Comparison of ENCODE assay signal across 10 cellular contexts in genomic region chr3:133742351-133743091, GRCh38. TPM values are rescaled to one million over a fixed set of nuclear protein-coding genes. Genes with fewer than 3 reads are reported as not detected.
A peak's percentile ranks its signal among the peaks of the same experiment; 100 is the strongest.
DNase-seq lines count a peak whose midpoint lies in the region; ATAC-seq and TF ChIP-seq lines count a peak whose summit lies in the region.
"Had no signal": no experiment of that assay in that cellular context is flagged by ENCODE, and none has a peak within 500 bp of the region (broad histone marks: within the 10 kb centered on the region; RNA-seq: fewer than 3 reads in every experiment).

No MANE protein-coding gene starts in this region.

- peaks cover 7% of the 10 kb centered on the region for H3K4me1 Mint-ChIP-seq in activated CD8-positive, alpha-beta memory T cell treated with anti-CD3 and anti-CD28 coated beads, Interleukin-2, amount 10 ng/mL, durations not matched to agents 7 days and 5 days

- H3K4me3 Mint-ChIP-seq in activated CD8-positive, alpha-beta memory T cell treated with anti-CD3 and anti-CD28 coated beads, Interleukin-2, amount 10 ng/mL, durations not matched to agents 7 days and 5 days: no peak overlapping the region

- no peaks in the 10 kb centered on the region for H3K36me3 ChIP-seq in mammary epithelial cell (ENCODE audit: insufficient read depth, low read length)
- no peaks in the 10 kb centered on the region for H3K36me3 ChIP-seq in parathyroid adenoma (ENCODE audit: control insufficient read depth, insufficient read depth, low read length)
- H3K36me3 ChIP-seq: Peyer's patch had no signal

- H3K27me3 ChIP-seq in mammary epithelial cell (ENCODE audit: insufficient read depth, low read length) (peaks cover 16% of the 10 kb centered on the region), parathyroid adenoma (ENCODE audit: control insufficient read depth, insufficient read depth, low read length) (no peaks in the 10 kb centered on the region)

- H3K4me3 ChIP-seq in mammary epithelial cell (replicated peaks in 1 of 3; ENCODE audit: insufficient read depth in 1 of 3, low read depth in 2 of 3, low read length in 3 of 3) (no peak overlapping the region), parathyroid adenoma (ENCODE audit: low read depth, low read length) (peak overlapping the region; percentile 16)
- H3K4me3 ChIP-seq: Peyer's patch had no signal

- in situ Hi-C loops in mammary epithelial cell (cut with MboI; ENCODE audit: low sequenced_read_pairs in 2 of 2): no loop called here

- no peak overlapping the region for H3K27ac Mint-ChIP-seq in activated CD8-positive, alpha-beta memory T cell treated with anti-CD3 and anti-CD28 coated beads, Interleukin-2, amount 10 ng/mL, durations not matched to agents 7 days and 5 days

- H3K79me2 ChIP-seq in mammary epithelial cell (ENCODE audit: insufficient read depth, low read length): no peaks in the 10 kb centered on the region
- H3K79me2 ChIP-seq in parathyroid adenoma: no peaks in the 10 kb centered on the region

- H3K27me3 Mint-ChIP-seq in activated CD8-positive, alpha-beta memory T cell treated with anti-CD3 and anti-CD28 coated beads, Interleukin-2, amount 10 ng/mL, durations not matched to agents 7 days and 5 days: peaks cover 34% of the 10 kb centered on the region

- WGBS in mammary epithelial cell (ENCODE audit: low coverage, missing lambda C conversion rate): 46% methylated on average over 8 of the region's 9 CpGs

- no TSS peak for BruUV-seq in mammary epithelial cell (replicated peaks; lab: Mats Ljungman, UMichigan)

- intact Hi-C loops in mammary epithelial cell (cut with micrococcal nuclease): no loop called here

- CTCF ChIA-PET in mammary epithelial cell (lab: Charles Lee; ENCODE audit: low non-redundant PET): no interaction called here
- CTCF ChIA-PET in activated CD8-positive, alpha-beta memory T cell treated with anti-CD3 and anti-CD28 coated beads, Interleukin-2, amount 10 ng/mL, durations not matched to agents 7 days and 5 days (lab: Charles Lee): no interaction called here

- H3K4me1 ChIP-seq in mammary epithelial cell (ENCODE audit: insufficient read depth, low read length): peaks cover 8% of the 10 kb centered on the region
- H3K4me1 ChIP-seq in parathyroid adenoma: peaks cover 13% of the 10 kb centered on the region
- H3K4me1 ChIP-seq: Peyer's patch had no signal

- H3K9me3 ChIP-seq in mammary epithelial cell (replicated peaks; ENCODE audit: insufficient read depth, low read length) (no peaks in the 10 kb centered on the region), parathyroid adenoma (ENCODE audit: control insufficient read depth, low read length) (no peaks in the 10 kb centered on the region)
- H3K9me3 ChIP-seq: Peyer's patch had no signal

- H2AFZ ChIP-seq in mammary epithelial cell (ENCODE audit: low read depth, low read length) (no peak overlapping the region), parathyroid adenoma (peak overlapping the region; percentile 84)

- no peak for ATAC-seq in GM21737 (IDR thresholded peaks at IDR 0.05; ENCODE audit: unreplicated experiment)
- ATAC-seq in activated CD8-positive, alpha-beta memory T cell treated with anti-CD3 and anti-CD28 coated beads, Interleukin-2, amount 10 ng/mL, durations not matched to agents 7 days and 5 days: no peak

- TF ChIP-seq CTCF in mammary epithelial cell (conservative IDR thresholded peaks at IDR 0.05 in 1 of 2, IDR thresholded peaks at IDR 0.05 in 1 of 2; ENCODE audit: extremely low read depth in 1 of 2, insufficient read depth in 1 of 2, low read depth in 1 of 2, low read length in 2 of 2) (no peak), parathyroid adenoma (IDR thresholded peaks at IDR 0.05) (no peak)

- no peaks in the 10 kb centered on the region for H3K9me3 Mint-ChIP-seq in activated CD8-positive, alpha-beta memory T cell treated with anti-CD3 and anti-CD28 coated beads, Interleukin-2, amount 10 ng/mL, durations not matched to agents 7 days and 5 days (ENCODE audit: low read depth)

- no peaks in the 10 kb centered on the region for H3K36me3 Mint-ChIP-seq in activated CD8-positive, alpha-beta memory T cell treated with anti-CD3 and anti-CD28 coated beads, Interleukin-2, amount 10 ng/mL, durations not matched to agents 7 days and 5 days

- H3K9ac ChIP-seq in mammary epithelial cell (ENCODE audit: insufficient read depth, low read length) (no peak overlapping the region), parathyroid adenoma (no peak overlapping the region)

- no peaks in the 10 kb centered on the region for H4K20me1 ChIP-seq in mammary epithelial cell (ENCODE audit: insufficient read depth, low read length)

- H3K4me2 ChIP-seq in mammary epithelial cell (ENCODE audit: insufficient read depth, low read depth, low read length) (no peak overlapping the region), parathyroid adenoma (ENCODE audit: low read length) (peak overlapping the region; percentile 55)

- H3K27ac ChIP-seq in mammary epithelial cell (ENCODE audit: insufficient read depth, low read depth, low read length) (no peak overlapping the region), parathyroid adenoma (peak overlapping the region; percentile 55)
- H3K27ac ChIP-seq: Peyer's patch had no signal

- dilution Hi-C loops in mammary epithelial cell (cut with HindIII; ENCODE audit: low sequenced_read_pairs): loop anchor here (5.0 kb wide), 1 partner anchor 45 kb away; no protein-coding TSS in a partner anchor

- DNase-seq in EH (ENCODE audit: low read depth) (peak; percentile 31), NCI-H146 (lab: John Stamatoyannopoulos, UW) (peak; percentile 88), mammary epithelial cell (peak; percentile 57), SKM-1 treated with dmso at 0.1 percent for 144 hours (lab: John Stamatoyannopoulos, UW; ENCODE audit: unreplicated experiment) (no peak), NCI-H226 (no peak)
- DNase-seq in activated CD8-positive, alpha-beta memory T cell treated with anti-CD3 and anti-CD28 coated beads, Interleukin-2, amount 10 ng/mL, durations not matched to agents 7 days and 5 days: no peak
- DNase-seq: cortex of kidney, Peyer's patch had no signal

RNA-seq across cellular contexts. Expression of gene TF, which starts 3.7 kb away (rescaled TPM):
- total RNA-seq in mammary epithelial cell: under 1 TPM; 0.09 to 0.50 TPM
- polyA plus RNA-seq in mammary epithelial cell: 0.08 TPM
- not detected for polyA minus RNA-seq in mammary epithelial cell
- total RNA-seq in activated CD8-positive, alpha-beta memory T cell treated with anti-CD3 and anti-CD28 coated beads, Interleukin-2, amount 10 ng/mL, durations not matched to agents 7 days and 5 days: under 1 TPM; 0.16 to 0.91 TPM

Comparison
In these comparisons a context has a peak if more than half of its experiments do, and no peak if none do; other contexts are left out.
1. DNase-seq: peak in EH (single experiment), NCI-H146 (single experiment) and mammary epithelial cell (single experiment); none in SKM-1 treated with dmso at 0.1 percent for 144 hours (single experiment), NCI-H226 (single experiment) and activated CD8-positive, alpha-beta memory T cell treated with anti-CD3 and anti-CD28 coated beads, Interleukin-2, amount 10 ng/mL, durations not matched to agents 7 days and 5 days (single experiment).